Comparison of ENCODE assay signal across 17 cellular contexts in the genomic region with DNA sequence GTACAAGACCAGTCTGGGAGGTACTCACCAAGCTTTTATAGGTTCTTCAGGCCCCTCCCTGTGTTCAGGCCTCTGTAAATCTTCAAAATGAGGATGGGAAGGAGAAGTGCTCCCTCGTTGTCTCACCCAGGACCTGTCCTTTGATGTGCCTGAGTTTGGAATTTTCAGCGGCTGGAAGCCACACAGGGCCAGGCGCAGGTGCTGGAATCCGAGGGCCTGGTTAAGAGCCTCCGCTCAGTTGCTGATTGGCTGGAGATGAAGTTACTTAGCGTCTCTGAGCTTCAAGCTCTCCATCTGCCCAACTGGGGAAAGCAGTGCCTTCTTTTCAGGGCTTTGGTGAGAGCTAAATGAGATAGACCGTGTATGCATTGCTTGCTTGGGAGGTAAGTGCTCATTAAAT. TPM values are rescaled to one million over a fixed set of nuclear protein-coding genes. Genes with fewer than 3 reads are reported as not detected.
"Had no signal": no experiment of that assay in that cellular context is flagged by ENCODE, and none has a peak within 500 bp of the region (broad histone marks: within the 10 kb centered on the region; RNA-seq: fewer than 3 reads in every experiment).

No MANE protein-coding gene starts in this region.

- H3K4me1 ChIP-seq: thyroid gland, vagina had no signal

- H3K27me3 Mint-ChIP-seq: stimulated activated naive B cell treated with anti-CD40 and anti-IgM and Interleukin-4, amounts not matched to agents 10 μg/mL and 1 μg/mL and 100 μg/mL, for 72 hours had no signal

- H3K9me3 Mint-ChIP-seq: activated B cell treated with CpG ODN at 0.5 μM for 24 hours; activated CD4-positive, alpha-beta T cell treated with anti-CD3 and anti-CD28 coated beads, Interleukin-2, amount 10 ng/mL, durations not matched to agents 7 days and 5 days had no signal

- H3K27ac ChIP-seq: coronary artery, esophagus squamous epithelium, hepatocyte, ovary, thyroid gland, vagina had no signal

- ATAC-seq: stimulated activated naive B cell treated with anti-CD40 and anti-IgM and Interleukin-4, amounts not matched to agents 10 μg/mL and 1 μg/mL and 100 μg/mL, for 72 hours had no signal

- H3K9me3 ChIP-seq: esophagus squamous epithelium, ovary, thyroid gland, vagina had no signal

- H3K4me2 ChIP-seq: hepatocyte had no signal

- H3K36me3 ChIP-seq: esophagus squamous epithelium, ovary, thyroid gland, vagina had no signal

- H3K36me3 Mint-ChIP-seq: stimulated activated naive B cell treated with anti-CD40 and anti-IgM and Interleukin-4, amounts not matched to agents 10 μg/mL and 1 μg/mL and 100 μg/mL, for 72 hours had no signal

- DNase-seq: activated B cell treated with CpG ODN at 0.5 μM for 24 hours; activated CD4-positive, alpha-beta T cell treated with anti-CD3 and anti-CD28 coated beads, Interleukin-2, amount 10 ng/mL, durations not matched to agents 7 days and 5 days; activated naive CD4-positive, alpha-beta T cell treated with anti-CD3 and anti-CD28 coated beads, Interleukin-2, amount 50 U/mL, for 16 hours; caudate nucleus; esophagus squamous epithelium; nephron progenitor cell; ovary; stimulated activated naive B cell treated with anti-CD40 and anti-IgM and Interleukin-4, amounts not matched to agents 10 μg/mL and 1 μg/mL and 100 μg/mL, for 72 hours; T-helper 2 cell; thyroid gland had no signal

- H3K4me3 ChIP-seq: coronary artery, esophagus squamous epithelium, hepatocyte, ovary, thyroid gland, vagina had no signal

- H3K4me1 Mint-ChIP-seq: activated B cell treated with CpG ODN at 0.5 μM for 24 hours; activated CD4-positive, alpha-beta T cell treated with anti-CD3 and anti-CD28 coated beads, Interleukin-2, amount 10 ng/mL, durations not matched to agents 7 days and 5 days; nephron progenitor cell; stimulated activated naive B cell treated with anti-CD40 and anti-IgM and Interleukin-4, amounts not matched to agents 10 μg/mL and 1 μg/mL and 100 μg/mL, for 72 hours had no signal

- H3K27ac Mint-ChIP-seq: activated B cell treated with CpG ODN at 0.5 μM for 24 hours; activated CD4-positive, alpha-beta T cell treated with anti-CD3 and anti-CD28 coated beads, Interleukin-2, amount 10 ng/mL, durations not matched to agents 7 days and 5 days; nephron progenitor cell; stimulated activated naive B cell treated with anti-CD40 and anti-IgM and Interleukin-4, amounts not matched to agents 10 μg/mL and 1 μg/mL and 100 μg/mL, for 72 hours had no signal

- H3K4me3 Mint-ChIP-seq: activated B cell treated with CpG ODN at 0.5 μM for 24 hours; activated CD4-positive, alpha-beta T cell treated with anti-CD3 and anti-CD28 coated beads, Interleukin-2, amount 10 ng/mL, durations not matched to agents 7 days and 5 days; nephron progenitor cell; stimulated activated naive B cell treated with anti-CD40 and anti-IgM and Interleukin-4, amounts not matched to agents 10 μg/mL and 1 μg/mL and 100 μg/mL, for 72 hours had no signal

- H3K27me3 ChIP-seq: esophagus squamous epithelium, hepatocyte, ovary, thyroid gland, vagina had no signal

RNA-seq across cellular contexts. Expression of gene MROH2A, which starts 46.2 kb away (rescaled TPM):
- total RNA-seq: activated B cell treated with CpG ODN at 0.5 μM for 24 hours; activated CD4-positive, alpha-beta T cell treated with anti-CD3 and anti-CD28 coated beads, Interleukin-2, amount 10 ng/mL, durations not matched to agents 7 days and 5 days; activated CD8-positive, alpha-beta memory T cell treated with anti-CD3 and anti-CD28 coated beads for 36 hours; fibroblast of villous mesenchyme; glomerular endothelial cell; hepatocyte; mesenteric fat pad; ovary; vagina had no signal
- polyA plus RNA-seq: hepatocyte, ovary had no signal
